In the genomic region with DNA sequence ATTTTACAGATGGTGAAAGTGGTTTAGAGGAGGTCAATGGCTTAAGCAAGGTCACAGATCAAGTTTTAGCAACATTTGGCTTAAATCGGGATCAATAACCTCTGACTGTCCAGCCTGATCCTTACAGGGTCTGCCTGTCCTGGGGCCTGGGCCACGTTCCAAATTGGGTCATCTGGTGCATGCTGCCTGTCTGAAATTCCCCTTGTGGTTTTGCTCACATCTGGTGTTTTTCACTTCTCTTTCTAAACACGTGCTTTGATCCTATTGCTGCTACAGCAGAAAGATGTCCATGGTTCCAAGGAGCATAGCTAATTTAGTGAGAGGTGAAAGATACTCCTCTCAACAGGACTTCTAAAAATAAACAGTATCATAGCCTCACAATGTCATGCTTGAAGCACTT, we compare ENCODE assay signal across 7 cellular contexts. TPM values are rescaled to one million over a fixed set of nuclear protein-coding genes. Genes with fewer than 3 reads are reported as not detected.
DNase-seq lines count a peak whose midpoint lies in the region; ATAC-seq, FAIRE-seq and TF ChIP-seq lines count a peak whose summit lies in the region.
"Not testable (repeated sequence)": the region's sequence is repeated elsewhere in the genome, so short reads cannot be mapped to it uniquely, and the experiment has no call there.

No MANE protein-coding gene starts in this region.

- H3K36me3 ChIP-seq in K562 (ENCODE audit: control insufficient read depth, insufficient read depth, low read length), result not testable (repeated sequence)

- H3K4me1 ChIP-seq in K562 (replicated peaks in 1 of 2; ENCODE audit: control insufficient read depth in 2 of 2, insufficient read depth in 2 of 2, low read length in 2 of 2), result not testable (repeated sequence)

- not testable (repeated sequence) for H3K27me3 ChIP-seq in K562 (ENCODE audit: control insufficient read depth in 2 of 2, insufficient read depth in 2 of 2, low read length in 2 of 2)

- H3K79me2 ChIP-seq in K562 (ENCODE audit: control insufficient read depth, insufficient read depth, low read length), result not testable (repeated sequence)

- not testable (repeated sequence) for TF ChIP-seq RAD21 in K562 (CRISPR knock-in tag; conservative IDR thresholded peaks at IDR 0.05 in 1 of 2, IDR thresholded peaks at IDR 0.05 in 1 of 2)

- not testable (repeated sequence) for H3K4me1 Mint-ChIP-seq in naive B cell

- BruUV-seq in K562 (replicated peaks; lab: Mats Ljungman, UMichigan), result not testable (repeated sequence)

- intact Hi-C loops in K562 (cut with micrococcal nuclease), result not testable (repeated sequence)

- ATAC-seq in GM18907 (IDR thresholded peaks at IDR 0.05; ENCODE audit: unreplicated experiment), result peak; percentile 75
- ATAC-seq in GM21381 (IDR thresholded peaks at IDR 0.05; ENCODE audit: unreplicated experiment), result peak; percentile 57
- peak; percentile 59 for ATAC-seq in HG02623 (IDR thresholded peaks at IDR 0.05; ENCODE audit: unreplicated experiment)
- ATAC-seq in HG03064 (IDR thresholded peaks at IDR 0.05; ENCODE audit: low read depth, unreplicated experiment), result peak; percentile 61
- ATAC-seq in HG03460 (IDR thresholded peaks at IDR 0.05; ENCODE audit: unreplicated experiment), result peak; percentile 57
- ATAC-seq in K562, result peak; percentile 49
- peak; percentile 85 to 88 for ATAC-seq in naive B cell (ENCODE audit: low read depth in 2 of 2)

- not testable (repeated sequence) for H3K36me3 Mint-ChIP-seq in naive B cell

- H3K4me2 ChIP-seq in K562 (ENCODE audit: insufficient read depth, low read length), result not testable (repeated sequence)

- in situ Hi-C loops in K562 (cut with MboI), result not testable (repeated sequence)

- H2AFZ ChIP-seq in K562 (ENCODE audit: low read depth, low read length), result not testable (repeated sequence)

- H3K9me1 ChIP-seq in K562 (ENCODE audit: control insufficient read depth, insufficient read depth, low read length), result not testable (repeated sequence)

- TF ChIP-seq EP300 in K562 (IDR thresholded peaks at IDR 0.05; ENCODE audit: low read length), result not testable (repeated sequence)

- TF ChIP-seq POLR2A in K562 (conservative IDR thresholded peaks at IDR 0.05), result not testable (repeated sequence)

- POLR2A ChIA-PET in K562 (lab: Yijun Ruan, JAX), result not testable (repeated sequence)

- CTCF ChIA-PET in K562 (lab: Yijun Ruan, JAX; ENCODE audit: low intra/inter-chr PET ratio), result not testable (repeated sequence)

- H4K20me1 ChIP-seq in K562 (replicated peaks; ENCODE audit: control insufficient read depth, insufficient read depth, low read length), result not testable (repeated sequence)

- H3K27ac ChIP-seq in K562 (ENCODE audit: extremely low read depth, low read depth, low read length), result not testable (repeated sequence)

- not testable (repeated sequence) for H3K27me3 Mint-ChIP-seq in naive B cell

- H3K4me3 ChIP-seq in K562, result not testable (repeated sequence)

- not testable (repeated sequence) for H3K9ac ChIP-seq in K562 (ENCODE audit: insufficient read depth in 1 of 2, low read depth in 2 of 2, low read length in 2 of 2)

- not testable (repeated sequence) for TF ChIP-seq CTCF in K562 (IDR thresholded peaks at IDR 0.05 in 2 of 3, conservative IDR thresholded peaks at IDR 0.05 in 1 of 3; ENCODE audit: insufficient read depth in 2 of 3, low read depth in 1 of 3, low read length in 3 of 3)

- not testable (repeated sequence) for H3K9me3 ChIP-seq in K562 (replicated peaks; ENCODE audit: control insufficient read depth, insufficient read depth, low read depth, low read length)

- not testable (repeated sequence) for DNase-seq in K562 (ENCODE audit: extremely low read depth in 1 of 4, low spot score in 3 of 4); naive B cell

- not testable (repeated sequence) for H3K27ac Mint-ChIP-seq in naive B cell

- H3K4me3 Mint-ChIP-seq in naive B cell, result not testable (repeated sequence)

- H3K9me3 Mint-ChIP-seq in naive B cell, result not testable (repeated sequence)

- not testable (repeated sequence) for FAIRE-seq in K562 (lab: Jason Lieb, UNC)

- no CpG with 5 or more reads among the region's 3 CpGs for WGBS in K562 (ENCODE audit: insufficient coverage, low coverage, missing lambda C conversion rate)

RNA-seq across cellular contexts. Expression of gene NOTCH2NLA, which starts 49.5 kb away (rescaled TPM):
- total RNA-seq in K562 (2011; cell fraction: chromatin; rRNA removed; ENCODE audit: low replicate concordance), result 38.1 and 59.3 TPM in 2 replicates
- 18.8 and 26.2 TPM in 2 replicates for total RNA-seq in K562 (2011; cell fraction: nucleolus; rRNA removed)
- total RNA-seq in K562 (2011; cell fraction: nucleoplasm; rRNA removed), result 34.8 and 58.0 TPM in 2 replicates
- 20.4 and 28.7 TPM in 2 replicates for total RNA-seq in K562 (2014; rRNA removed)
- 6.1 and 8.0 TPM in 2 replicates for total RNA-seq in K562 (2014; rRNA removed; fragmentation: Illumina TruSeq; extraction: Trizol)
- total RNA-seq in K562 (2015; rRNA removed; fragmentation: Illumina TruSeq; extraction: Trizol), result 8.7 and 10.3 TPM in 2 replicates
- total RNA-seq in K562 (2021), result 10.1 and 10.7 TPM in 2 replicates
- polyA plus RNA-seq in K562 (2011; rRNA removed), result 10.9 and 11.3 TPM in 2 replicates
- 10.9 and 13.2 TPM in 2 replicates for polyA plus RNA-seq in K562 (2011; cell fraction: cytosol; rRNA removed)
- 12.3 and 15.2 TPM in 2 replicates for polyA plus RNA-seq in K562 (2011; cell fraction: nucleus; rRNA removed)
- 6.1 and 8.0 TPM in 2 replicates for polyA plus RNA-seq in K562 (2012)
- polyA plus RNA-seq in K562 (2014; fragmentation: Illumina TruSeq; extraction: Trizol), result 5.4 and 6.1 TPM in 2 replicates
- 1 to 10 TPM; 1.5 to 1.6 TPM for polyA plus RNA-seq in K562 (2014; fragmentation: Nextera tagmentation; extraction: Ambion mirVana)
- 9.3 and 10.5 TPM in 2 replicates for polyA plus RNA-seq in K562 (2014; rRNA removed)
- 30.8 and 38.4 TPM in 2 replicates for polyA minus RNA-seq in K562 (2011; rRNA and poly(A)+ RNA removed)
- 8.4 and 10.9 TPM in 2 replicates for polyA minus RNA-seq in K562 (2011; cell fraction: cytosol; rRNA and poly(A)+ RNA removed)
- 35.9 and 49.2 TPM in 2 replicates for polyA minus RNA-seq in K562 (2011; cell fraction: nucleus; rRNA and poly(A)+ RNA removed)
- 10 to 100 TPM; 54.2 to 82.4 (median 63.3) TPM for polyA plus RNA-seq in naive B cell (ENCODE audit: low read depth in 6 of 6)
